Comparison of ENCODE assay signal across 9 cellular contexts in the genomic region with DNA sequence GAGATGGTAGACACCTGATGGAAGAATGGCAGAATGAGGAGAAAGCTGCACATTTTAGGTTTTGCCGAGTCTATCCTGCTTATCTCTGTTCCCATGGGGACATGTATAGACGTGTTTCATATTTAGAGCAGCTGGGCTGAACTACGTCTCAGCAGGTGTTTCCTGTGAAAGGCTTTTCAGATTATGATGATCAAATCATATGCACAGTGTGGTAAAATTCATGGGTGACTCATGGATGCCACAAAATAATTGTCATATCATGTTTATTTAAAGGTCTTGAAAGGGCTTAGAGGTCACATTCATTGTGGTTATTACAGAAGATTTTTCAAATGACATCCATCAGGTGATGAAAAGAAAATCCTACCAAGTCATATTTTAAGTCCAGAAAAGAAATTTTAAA.
DNase-seq lines count a peak whose midpoint lies in the region; ATAC-seq and TF ChIP-seq lines count a peak whose summit lies in the region.
"Had no signal": no experiment of that assay in that cellular context is flagged by ENCODE, and none has a peak within 500 bp of the region (broad histone marks: within the 10 kb centered on the region; RNA-seq: fewer than 3 reads in every experiment).

No MANE protein-coding gene starts in this region.

- CTCF ChIA-PET in activated B cell treated with CpG ODN at 0.5 μM for 24 hours (lab: Charles Lee), result no interaction called here

- POLR2A ChIA-PET in activated B cell treated with CpG ODN at 0.5 μM for 24 hours (lab: Charles Lee), result no interaction called here

- H3K27ac Mint-ChIP-seq in activated B cell treated with CpG ODN at 0.5 μM for 24 hours, result no peak overlapping the region
- peak overlapping the region; percentile 51 to 88 for H3K27ac Mint-ChIP-seq in stimulated activated naive CD8-positive, alpha-beta T cell treated with anti-CD3 and anti-CD28 coated beads, Interleukin-15, amount 100 ng/mL, for 72 hours
- H3K27ac Mint-ChIP-seq: brain had no signal

- H3K9me3 Mint-ChIP-seq in activated B cell treated with CpG ODN at 0.5 μM for 24 hours, result no peaks in the 10 kb centered on the region
- H3K9me3 Mint-ChIP-seq in stimulated activated naive CD8-positive, alpha-beta T cell treated with anti-CD3 and anti-CD28 coated beads, Interleukin-15, amount 100 ng/mL, for 72 hours, result peaks cover 0 to 12% of the 10 kb centered on the region in 2 donors

- no peaks in the 10 kb centered on the region for H3K27me3 Mint-ChIP-seq in activated B cell treated with CpG ODN at 0.5 μM for 24 hours
- peaks cover 7% of the 10 kb centered on the region for H3K27me3 Mint-ChIP-seq in stimulated activated naive CD8-positive, alpha-beta T cell treated with anti-CD3 and anti-CD28 coated beads, Interleukin-15, amount 100 ng/mL, for 72 hours

- DNase-seq in COR-L47 (lab: John Stamatoyannopoulos, UW), result peak; percentile 19
- DNase-seq in activated B cell treated with CpG ODN at 0.5 μM for 24 hours, result no peak
- DNase-seq in stimulated activated naive CD8-positive, alpha-beta T cell treated with anti-CD3 and anti-CD28 coated beads, Interleukin-15, amount 100 ng/mL, for 72 hours, result peak in 1 of 2 donors; percentile 43
- no peak for DNase-seq in NCI-H82 (lab: John Stamatoyannopoulos, UW)
- DNase-seq in DMS114 treated with DMSO at 0.1 percent for 48 hours (lab: John Stamatoyannopoulos, UW; ENCODE audit: unreplicated experiment), result no peak
- DNase-seq in AML-193 (lab: John Stamatoyannopoulos, UW), result no peak

- no peak for TF ChIP-seq CTCF in activated B cell treated with CpG ODN at 0.5 μM for 24 hours (IDR thresholded peaks at IDR 0.05)

- peak overlapping the region; percentile 21 for H3K4me3 Mint-ChIP-seq in activated B cell treated with CpG ODN at 0.5 μM for 24 hours
- peak overlapping the region; percentile 8 to 11 for H3K4me3 Mint-ChIP-seq in stimulated activated naive CD8-positive, alpha-beta T cell treated with anti-CD3 and anti-CD28 coated beads, Interleukin-15, amount 100 ng/mL, for 72 hours
- H3K4me3 Mint-ChIP-seq: brain had no signal

- ATAC-seq in GM19328 (IDR thresholded peaks at IDR 0.05; ENCODE audit: unreplicated experiment) (peak; percentile 85), HG03196 (IDR thresholded peaks at IDR 0.05; ENCODE audit: unreplicated experiment) (peak; percentile 92), activated B cell treated with CpG ODN at 0.5 μM for 24 hours (ENCODE audit: low read depth) (peak; percentile 85)
- peak; percentile 95 for ATAC-seq in stimulated activated naive CD8-positive, alpha-beta T cell treated with anti-CD3 and anti-CD28 coated beads, Interleukin-15, amount 100 ng/mL, for 72 hours

- H3K36me3 Mint-ChIP-seq in activated B cell treated with CpG ODN at 0.5 μM for 24 hours (ENCODE audit: low read depth), result no peaks in the 10 kb centered on the region
- H3K36me3 Mint-ChIP-seq: brain had no signal

- H3K4me1 Mint-ChIP-seq in activated B cell treated with CpG ODN at 0.5 μM for 24 hours, result peaks cover 14% of the 10 kb centered on the region
- H3K4me1 Mint-ChIP-seq in stimulated activated naive CD8-positive, alpha-beta T cell treated with anti-CD3 and anti-CD28 coated beads, Interleukin-15, amount 100 ng/mL, for 72 hours, result peaks cover 46% of the 10 kb centered on the region

- intact Hi-C loops in activated B cell treated with CpG ODN at 0.5 μM for 24 hours (cut with micrococcal nuclease), result loop anchor here (1.0 to 10.0 kb wide), 3 partner anchors 156 to 1918 kb away; no protein-coding TSS in a partner anchor
